9 cellular contexts compared by ENCODE assay signal in genomic region chr5:159179556-159180305, GRCh38. TPM values are rescaled to one million over a fixed set of nuclear protein-coding genes. Genes with fewer than 3 reads are reported as not detected.
DNase-seq lines count a peak whose midpoint lies in the region; ATAC-seq and TF ChIP-seq lines count a peak whose summit lies in the region.
"Had no signal": no experiment of that assay in that cellular context is flagged by ENCODE, and none has a peak within 500 bp of the region (broad histone marks: within the 10 kb centered on the region; RNA-seq: fewer than 3 reads in every experiment).

No MANE protein-coding gene starts in this region.

- H3K9me3 Mint-ChIP-seq in Calu3 (ENCODE audit: low read depth, unreplicated experiment) = no peaks in the 10 kb centered on the region

- H3K36me3 ChIP-seq in psoas muscle (ENCODE audit: insufficient read depth in 1 of 2, low read depth in 1 of 2) = peaks cover 5 to 21% of the 10 kb centered on the region in 2 donors

- H3K27me3 ChIP-seq in psoas muscle (ENCODE audit: insufficient read depth in 3 of 3, low read length in 2 of 3) = no peaks in the 10 kb centered on the region

- ATAC-seq in psoas muscle (no peak), GM21528 (IDR thresholded peaks at IDR 0.05; ENCODE audit: low FRiP score, unreplicated experiment) (no peak)
- ATAC-seq: HepG2 had no signal

- peak overlapping the region; percentile 13 for H3K4me3 Mint-ChIP-seq in Calu3 (ENCODE audit: low read depth, unreplicated experiment)

- H3K36me3 Mint-ChIP-seq in Calu3 (ENCODE audit: insufficient read depth, unreplicated experiment) = peaks cover 73% of the 10 kb centered on the region

- H3K4me1 ChIP-seq in psoas muscle = peaks cover 15% of the 10 kb centered on the region

- DNase-seq in Calu3 = no peak
- peak; percentile 38 for DNase-seq in OCI-M1 (lab: John Stamatoyannopoulos, UW)
- no peak for DNase-seq in coronary artery (ENCODE audit: low spot score)
- no peak for DNase-seq in psoas muscle
- DNase-seq in SIG-M5 (lab: John Stamatoyannopoulos, UW) = no peak
- DNase-seq in stimulated activated CD4-positive, alpha-beta T cell treated with anti-CD3 and anti-CD28 coated beads, Interleukin-12 subunit alpha, Interleukin-12 subunit beta, amount 100 ng/mL, for 4 hours = no peak
- DNase-seq: NCI-H510A had no signal

- no peaks in the 10 kb centered on the region for H3K9me3 ChIP-seq in psoas muscle

- H3K27me3 Mint-ChIP-seq in Calu3 (ENCODE audit: unreplicated experiment) = no peaks in the 10 kb centered on the region

- 83 to 86% (median 85%) methylated on average over 3 of the region's 3 CpGs for WGBS in psoas muscle, 3 donors

- H3K27ac Mint-ChIP-seq in Calu3 (ENCODE audit: unreplicated experiment) = peak overlapping the region; percentile 98

- peaks cover 73% of the 10 kb centered on the region for H3K4me1 Mint-ChIP-seq in Calu3 (ENCODE audit: low read depth, unreplicated experiment)

- CTCF ChIA-PET in Calu3 (lab: Charles Lee) = interaction anchor here (1.0 to 1.5 kb wide), 2 partner anchors 10 to 28 kb away, joined by 4 to 9 read pairs; no protein-coding TSS in a partner anchor

- TF ChIP-seq CTCF in Calu3 (IDR thresholded peaks at IDR 0.05; ENCODE audit: unreplicated experiment) = no peak
- TF ChIP-seq CTCF in coronary artery (IDR thresholded peaks at IDR 0.05) = no peak
- no peak for TF ChIP-seq CTCF in psoas muscle (IDR thresholded peaks at IDR 0.05)

- BruUV-seq in Calu3 (replicated peaks; lab: Mats Ljungman, UMichigan) = TSS peak; percentile 99

- intact Hi-C loops in Calu3 (cut with micrococcal nuclease; ENCODE audit: unreplicated experiment) = loop anchor here (2.0 to 5.0 kb wide), 2 partner anchors 27 to 83 kb away; partner anchors contain the start of gene UBLCP1
- intact Hi-C loops in psoas muscle (cut with DNase I) = no loop called here

- peak overlapping the region; percentile 29 to 58 for H3K27ac ChIP-seq in coronary artery
- peak overlapping the region; percentile 24 for H3K27ac ChIP-seq in psoas muscle

- H3K4me3 ChIP-seq in coronary artery = no peak overlapping the region
- no peak overlapping the region for H3K4me3 ChIP-seq in psoas muscle

RNA-seq across cellular contexts. Expression of gene RNF145, which starts 29.6 kb away (rescaled TPM):
- total RNA-seq in Calu3 (2022) (169 and 193 TPM in 2 replicates), psoas muscle (10 to 100 TPM in 3 of 4 donors, 1 to 10 TPM in 1; 8.8 to 17.8 (median 13.8) TPM)
- 10 to 100 TPM in 2 of 3 donors, 1 to 10 TPM in 1; 6.0 to 13.3 (median 13.2) TPM for polyA plus RNA-seq in psoas muscle
